Comparison of ENCODE assay signal across 9 cellular contexts in genomic region chr9:95003694-95004451, GRCh38.
DNase-seq lines count a peak whose midpoint lies in the region; ATAC-seq and TF ChIP-seq lines count a peak whose summit lies in the region.
"Had no signal": no experiment of that assay in that cellular context is flagged by ENCODE, and none has a peak within 500 bp of the region (broad histone marks: within the 10 kb centered on the region; RNA-seq: fewer than 3 reads in every experiment).

No MANE protein-coding gene starts in this region.

- no peak overlapping the region for H4K91ac ChIP-seq in H9 (ENCODE audit: insufficient read length, low read depth, low read length)

- H3K4me3 ChIP-seq in PC-3 (ENCODE audit: low read length) = peak overlapping the region; percentile 73

- CTCF ChIA-PET in PC-3 (lab: Charles Lee) = no interaction called here

- no peak overlapping the region for H3T11ph ChIP-seq in H9 (ENCODE audit: low read length)

- no peaks in the 10 kb centered on the region; the same call in 1 of the 2 replicates for H3K36me3 ChIP-seq in PC-3 (ENCODE audit: low read depth, low read length)

- H3K27ac Mint-ChIP-seq in H9 = no peak overlapping the region
- H3K27ac Mint-ChIP-seq in central memory CD8-positive, alpha-beta T cell (ENCODE audit: low read depth) = no peak overlapping the region
- H3K27ac Mint-ChIP-seq in stimulated activated effector memory CD8-positive, alpha-beta T cell treated with anti-CD3 and anti-CD28 coated beads, Interleukin-12 subunit alpha, Interleukin-12 subunit beta, amount 100 ng/mL, for 72 hours = no peak overlapping the region
- H3K27ac Mint-ChIP-seq: activated naive CD4-positive, alpha-beta T cell treated with anti-CD3 and anti-CD28 coated beads, Interleukin-2, amount 50 U/mL, for 72 hours had no signal

- no peak overlapping the region for H3K4ac ChIP-seq in H9 (ENCODE audit: low read depth, low read length)

- TF ChIP-seq CTCF in H9 (conservative IDR thresholded peaks at IDR 0.05) = peak; percentile 26; the same call in 1 of the 3 replicates
- no peak for TF ChIP-seq CTCF in PC-3 (conservative IDR thresholded peaks at IDR 0.05; ENCODE audit: low read depth, low read length)

- H2AFZ ChIP-seq in H9 (ENCODE audit: low read length) (no peak overlapping the region), PC-3 (ENCODE audit: low read length) (peak overlapping the region; percentile 69)

- POLR2A ChIA-PET in PC-3 (lab: Charles Lee; ENCODE audit: unreplicated experiment) = interaction anchor here (0.6 kb wide), 2 partner anchors 84 to 86 kb away, joined by 3 read pairs; no protein-coding TSS in a partner anchor

- H3K9me3 ChIP-seq in H9 (ENCODE audit: control insufficient read depth, low read depth, low read length) (no peaks in the 10 kb centered on the region), PC-3 (ENCODE audit: low read length) (no peaks in the 10 kb centered on the region)

- H3K36me3 Mint-ChIP-seq in H9 (ENCODE audit: insufficient read depth in 1 of 3, low read depth in 3 of 3) = no peaks in the 10 kb centered on the region; a peak in 2 of 7 replicates
- H3K36me3 Mint-ChIP-seq in central memory CD8-positive, alpha-beta T cell (ENCODE audit: insufficient read depth) = peaks cover 3% of the 10 kb centered on the region
- H3K36me3 Mint-ChIP-seq in stimulated activated effector memory CD8-positive, alpha-beta T cell treated with anti-CD3 and anti-CD28 coated beads, Interleukin-12 subunit alpha, Interleukin-12 subunit beta, amount 100 ng/mL, for 72 hours = peaks cover 19% of the 10 kb centered on the region
- H3K36me3 Mint-ChIP-seq: activated naive CD4-positive, alpha-beta T cell treated with anti-CD3 and anti-CD28 coated beads, Interleukin-2, amount 50 U/mL, for 72 hours had no signal

- no peaks in the 10 kb centered on the region for H3K9me2 ChIP-seq in PC-3 (replicated peaks; ENCODE audit: low read length)

- ATAC-seq in PC-3 = peak; percentile 55
- no peak for ATAC-seq in central memory CD8-positive, alpha-beta T cell (replicated peaks; ENCODE audit: extremely low read depth, poor library complexity, severe bottlenecking)
- peak; percentile 9 for ATAC-seq in stimulated activated effector memory CD8-positive, alpha-beta T cell treated with anti-CD3 and anti-CD28 coated beads, Interleukin-12 subunit alpha, Interleukin-12 subunit beta, amount 100 ng/mL, for 72 hours

- H2BK120ac ChIP-seq in H9 (ENCODE audit: low read depth, low read length, poor library complexity, severe bottlenecking) = no peak overlapping the region

- no peaks in the 10 kb centered on the region for H3K23me2 ChIP-seq in H9 (ENCODE audit: insufficient read length, low read depth, low read length, poor library complexity, severe bottlenecking)

- no peak overlapping the region for H3K23ac ChIP-seq in H9 (ENCODE audit: insufficient read length, low read depth, low read length)

- H3K79me1 ChIP-seq in H9 (ENCODE audit: insufficient read depth, low read depth, low read length, poor library complexity, severe bottlenecking) = no peaks in the 10 kb centered on the region

- H3F3A ChIP-seq in PC-3 (ENCODE audit: low read length, unreplicated experiment) = no peaks in the 10 kb centered on the region

- H2BK12ac ChIP-seq in H9 (ENCODE audit: insufficient read length, low read depth, low read length) = no peak overlapping the region

- no peaks in the 10 kb centered on the region for H4K20me1 ChIP-seq in H9 (ENCODE audit: control insufficient read depth, insufficient read depth, insufficient read length)
- H4K20me1 ChIP-seq in PC-3 (ENCODE audit: low read length) = no peaks in the 10 kb centered on the region

- H2BK15ac ChIP-seq in H9 (ENCODE audit: low read depth, low read length) = no peak overlapping the region

- H3K4me1 ChIP-seq in H9 (ENCODE audit: insufficient read depth, low read length) = no peaks in the 10 kb centered on the region
- H3K4me1 ChIP-seq in PC-3 (ENCODE audit: insufficient read depth, low read length) = peaks cover 33% of the 10 kb centered on the region

- WGBS in H9 (ENCODE audit: extremely low coverage, insufficient read length, low lambda C conversion rate) = no CpG with 5 or more reads among the region's 22 CpGs

- peak; percentile 40 for DNase-seq in DMS153 treated with DMSO at 0.1 percent for 48 hours (lab: John Stamatoyannopoulos, UW; ENCODE audit: unreplicated experiment)
- DNase-seq in DMS153 (lab: John Stamatoyannopoulos, UW) = no peak
- peak; percentile 63 for DNase-seq in H9
- peak; percentile 51 for DNase-seq in PC-3
- no peak for DNase-seq in central memory CD8-positive, alpha-beta T cell (ENCODE audit: low spot score in 2 of 2)
- DNase-seq in kidney glomerular epithelial cell (lab: John Stamatoyannopoulos, UW) = peak; percentile 36
- no peak for DNase-seq in stimulated activated effector memory CD8-positive, alpha-beta T cell treated with anti-CD3 and anti-CD28 coated beads, Interleukin-12 subunit alpha, Interleukin-12 subunit beta, amount 100 ng/mL, for 72 hours (ENCODE audit: low spot score in 2 of 2)
- no peak for DNase-seq in NCI-H1930 (lab: John Stamatoyannopoulos, UW)

- intact Hi-C loops in PC-3 (cut with micrococcal nuclease) = loop anchor here (2.0 kb wide), 1 partner anchor 221 kb away; no protein-coding TSS in a partner anchor

- peaks cover 6 to 9% of the 10 kb centered on the region in 2 experiments for H3K4me1 Mint-ChIP-seq in H9
- peaks cover 13% of the 10 kb centered on the region for H3K4me1 Mint-ChIP-seq in central memory CD8-positive, alpha-beta T cell
- H3K4me1 Mint-ChIP-seq in stimulated activated effector memory CD8-positive, alpha-beta T cell treated with anti-CD3 and anti-CD28 coated beads, Interleukin-12 subunit alpha, Interleukin-12 subunit beta, amount 100 ng/mL, for 72 hours = peaks cover 17% of the 10 kb centered on the region

- H2BK20ac ChIP-seq in H9 (ENCODE audit: low read depth, low read length, poor library complexity, severe bottlenecking) = no peak overlapping the region

- H3K9ac ChIP-seq in H9 (ENCODE audit: extremely low read depth, insufficient read length, low read length) (no peak overlapping the region), PC-3 (ENCODE audit: low read length) (peak overlapping the region; percentile 88)

- no peak overlapping the region for H3K14ac ChIP-seq in H9 (ENCODE audit: insufficient read depth, low read length)

- no peaks in the 10 kb centered on the region; a peak in 1 of 5 replicates for H3K9me3 Mint-ChIP-seq in H9
- H3K9me3 Mint-ChIP-seq in central memory CD8-positive, alpha-beta T cell = no peaks in the 10 kb centered on the region
- no peaks in the 10 kb centered on the region for H3K9me3 Mint-ChIP-seq in stimulated activated effector memory CD8-positive, alpha-beta T cell treated with anti-CD3 and anti-CD28 coated beads, Interleukin-12 subunit alpha, Interleukin-12 subunit beta, amount 100 ng/mL, for 72 hours
- H3K9me3 Mint-ChIP-seq: activated naive CD4-positive, alpha-beta T cell treated with anti-CD3 and anti-CD28 coated beads, Interleukin-2, amount 50 U/mL, for 72 hours had no signal

- H3K4me2 ChIP-seq in H9 (ENCODE audit: insufficient read depth, insufficient read length, low read length) = peak overlapping the region; percentile 36
- peak overlapping the region; percentile 88 for H3K4me2 ChIP-seq in PC-3 (ENCODE audit: low read length)

- no peak overlapping the region for H4K5ac ChIP-seq in H9 (ENCODE audit: insufficient read length, low read depth, low read length)

- H3K4me3 Mint-ChIP-seq in H9 = peak overlapping the region; percentile 71 to 81
- H3K4me3 Mint-ChIP-seq in central memory CD8-positive, alpha-beta T cell = peak overlapping the region; percentile 67
- peak overlapping the region; percentile 56 for H3K4me3 Mint-ChIP-seq in stimulated activated effector memory CD8-positive, alpha-beta T cell treated with anti-CD3 and anti-CD28 coated beads, Interleukin-12 subunit alpha, Interleukin-12 subunit beta, amount 100 ng/mL, for 72 hours

- H3K79me2 ChIP-seq in H9 (ENCODE audit: insufficient read depth, low read length) (no peaks in the 10 kb centered on the region), PC-3 (ENCODE audit: low read length) (peaks cover 47% of the 10 kb centered on the region)

- H2AK5ac ChIP-seq in H9 (ENCODE audit: insufficient read length, low read length) = no peak overlapping the region

- H4K8ac ChIP-seq in H9 (replicated peaks; ENCODE audit: insufficient read length, low read depth, low read length) = no peak overlapping the region

- H3K27me3 Mint-ChIP-seq in H9 (ENCODE audit: low read depth) = peaks cover 52% of the 10 kb centered on the region
- H3K27me3 Mint-ChIP-seq in central memory CD8-positive, alpha-beta T cell = peaks cover 47% of the 10 kb centered on the region

- no peak overlapping the region for H3K56ac ChIP-seq in H9 (ENCODE audit: insufficient read length, low read depth, low read length)

- H3K27me3 ChIP-seq in H9 (ENCODE audit: insufficient read depth, low read length) (no peaks in the 10 kb centered on the region; the same call in 1 of the 2 replicates), PC-3 (ENCODE audit: low read length) (no peaks in the 10 kb centered on the region)

- TSS peak; percentile 46 for BruUV-seq in PC-3 (replicated peaks; lab: Mats Ljungman, UMichigan)

- H2BK5ac ChIP-seq in H9 (ENCODE audit: insufficient read length, low read length) = no peak overlapping the region

- no peak overlapping the region for H3K27ac ChIP-seq in H9 (ENCODE audit: insufficient read length, low read depth, low read length)
- H3K27ac ChIP-seq in PC-3 (ENCODE audit: low read length) = peak overlapping the region; percentile 65

- H3K18ac ChIP-seq in H9 (ENCODE audit: insufficient read length, low read depth, low read length) = no peak overlapping the region

Comparison
In these comparisons a context has a peak if more than half of its experiments do, and no peak if none do; other contexts are left out.
1. DNase-seq: peak in DMS153 treated with DMSO at 0.1 percent for 48 hours (single experiment), H9 (single experiment), PC-3 (single experiment) and kidney glomerular epithelial cell (single experiment); none in DMS153 (single experiment), central memory CD8-positive, alpha-beta T cell (0 of 2), stimulated activated effector memory CD8-positive, alpha-beta T cell treated with anti-CD3 and anti-CD28 coated beads, Interleukin-12 subunit alpha, Interleukin-12 subunit beta, amount 100 ng/mL, for 72 hours (0 of 2) and NCI-H1930 (0 of 2).
2. Peak in every context shown above with its lines, with median percentiles within 50 percentile points of each other: H3K4me3 Mint-ChIP-seq.